In genomic region chr1:21653744-21654100, GRCh38 we compare ENCODE assay signal across 28 cellular contexts. TPM values are rescaled to one million over a fixed set of nuclear protein-coding genes. Genes with fewer than 3 reads are reported as not detected.
DNase-seq lines count a peak whose midpoint lies in the region; ATAC-seq and TF ChIP-seq lines count a peak whose summit lies in the region.
"Had no signal": no experiment of that assay in that cellular context is flagged by ENCODE, and none has a peak within 500 bp of the region (broad histone marks: within the 10 kb centered on the region; RNA-seq: fewer than 3 reads in every experiment).

No MANE protein-coding gene starts in this region.

- no peak overlapping the region for H4K8ac ChIP-seq in mesenchymal stem cell (ENCODE audit: low read length)

- no peak overlapping the region for H3K4me3 ChIP-seq in mesenchymal stem cell (ENCODE audit: insufficient read depth in 1 of 2, low read depth in 1 of 2, low read length in 2 of 2)
- H3K4me3 ChIP-seq: BLaER1 treated with 17β-estradiol and CSF1 and Interleukin-3, amounts not matched to agents 10 nM and 100 nM; lower lobe of right lung; upper lobe of left lung had no signal

- DNase-seq in AG20443 (ENCODE audit: low spot score) (peak; percentile 10), anterior cingulate cortex (lab: John Stamatoyannopoulos, UW) (peak in 53 of 58 donors; percentile 27 to 94 (median 77)), inferior parietal cortex (ENCODE audit: extremely low spot score) (peak; percentile 75), posterior cingulate gyrus (peak; percentile 71 to 98 (median 82)), KG1 (lab: John Stamatoyannopoulos, UW) (no peak), mesenchymal stem cell (no peak), erythroblast (lab: John Stamatoyannopoulos, UW) (no peak)
- DNase-seq: activated CD4-positive, alpha-beta T cell treated with anti-CD3 and anti-CD28 coated beads, Interleukin-2, amount 50 U/mL, for 48 hours; activated CD4-positive, CD25-positive, alpha-beta regulatory T cell; activated CD8-positive, alpha-beta memory T cell treated with anti-CD3 and anti-CD28 coated beads, Interleukin-2, amount 50 U/mL, for 48 hours; aorta; Caco-2; dermis blood vessel endothelial cell; DND-41; kidney glomerular epithelial cell; MV-4-11; NCI-H1436 treated with DMSO at 0.1 percent for 48 hours; NCI-H446; NCI-H82; stimulated activated CD8-positive, alpha-beta memory T cell treated with anti-CD3 and anti-CD28 coated beads, Interleukin-4, amount 100 ng/mL, for 48 hours; stimulated activated naive CD8-positive, alpha-beta T cell treated with anti-CD3 and anti-CD28 coated beads, Interleukin-15, amount 100 ng/mL, for 72 hours; T-helper 1 cell had no signal

- no peak overlapping the region for H2AFZ ChIP-seq in mesenchymal stem cell (ENCODE audit: low read depth, low read length)

- no peaks in the 10 kb centered on the region for H3K79me1 ChIP-seq in mesenchymal stem cell (replicated peaks; ENCODE audit: low read length, poor library complexity, severe bottlenecking)

- H2BK5ac ChIP-seq in mesenchymal stem cell (ENCODE audit: low read depth, low read length, poor library complexity, severe bottlenecking), result no peak overlapping the region

- no peak for TF ChIP-seq POLR2A in erythroblast (IDR thresholded peaks at IDR 0.05; ENCODE audit: low read length)

- no peak overlapping the region for H3K4me2 ChIP-seq in mesenchymal stem cell (ENCODE audit: low read length, poor library complexity, severe bottlenecking)

- no peaks in the 10 kb centered on the region for H3K36me3 ChIP-seq in mesenchymal stem cell (ENCODE audit: control insufficient read depth in 1 of 2, insufficient read depth in 2 of 2, low read depth in 1 of 2, low read length in 2 of 2)
- H3K36me3 ChIP-seq: BLaER1 treated with 17β-estradiol and CSF1 and Interleukin-3, amounts not matched to agents 10 nM and 100 nM; lower lobe of right lung; upper lobe of left lung had no signal

- intact Hi-C loops in posterior cingulate gyrus (cut with DNase I), result loop anchor here (2.0 to 10.0 kb wide), 2 partner anchors 29 to 309 kb away; no protein-coding TSS in a partner anchor

- peaks cover 56 to 60% of the 10 kb centered on the region in 2 experiments for H3K27me3 ChIP-seq in mesenchymal stem cell (ENCODE audit: control insufficient read depth in 1 of 2, insufficient read depth in 1 of 2, low read length in 2 of 2)

- ATAC-seq in HG03045 (IDR thresholded peaks at IDR 0.05; ENCODE audit: unreplicated experiment), result no peak
- ATAC-seq: activated T-helper 17 cell treated with anti-CD3 and anti-CD28 coated beads, Interleukin-2, amount 50 U/mL, for 72 hours; HCT116; stimulated activated naive CD8-positive, alpha-beta T cell treated with anti-CD3 and anti-CD28 coated beads, Interleukin-15, amount 100 ng/mL, for 72 hours had no signal

- H3K4me1 ChIP-seq in mesenchymal stem cell (ENCODE audit: control insufficient read depth, insufficient read depth, low read depth, low read length), result peaks cover 11% of the 10 kb centered on the region

- no peak overlapping the region for H2BK12ac ChIP-seq in mesenchymal stem cell (ENCODE audit: low read length in 2 of 2)

- H3K9ac ChIP-seq in mesenchymal stem cell (ENCODE audit: low read length), result no peak overlapping the region
- H3K9ac ChIP-seq: BLaER1 treated with 17β-estradiol and CSF1 and Interleukin-3, amounts not matched to agents 10 nM and 100 nM had no signal

- H3K9me3 ChIP-seq in mesenchymal stem cell (ENCODE audit: control insufficient read depth, low read length), result no peaks in the 10 kb centered on the region
- H3K9me3 ChIP-seq: BLaER1 treated with 17β-estradiol and CSF1 and Interleukin-3, amounts not matched to agents 10 nM and 100 nM; Caco-2; lower lobe of right lung; upper lobe of left lung had no signal

- WGBS in mesenchymal stem cell, result 91% methylated on average over 6 of the region's 6 CpGs

- no peak overlapping the region for H2BK120ac ChIP-seq in mesenchymal stem cell (ENCODE audit: low read depth, low read length)

- no peak overlapping the region for H2BK15ac ChIP-seq in mesenchymal stem cell (ENCODE audit: low read depth, poor library complexity, severe bottlenecking)

- H2AK5ac ChIP-seq in mesenchymal stem cell (ENCODE audit: low read length, severe bottlenecking), result no peak overlapping the region

- H3K4ac ChIP-seq in mesenchymal stem cell (ENCODE audit: low read depth in 1 of 2, low read length in 2 of 2), result no peak overlapping the region

- no peak overlapping the region for H3K18ac ChIP-seq in mesenchymal stem cell (ENCODE audit: low read depth in 1 of 2, low read length in 2 of 2)

- H3K14ac ChIP-seq in mesenchymal stem cell (ENCODE audit: low read length in 2 of 2), result no peak overlapping the region

- H3K27ac ChIP-seq in mesenchymal stem cell (ENCODE audit: low read length, poor library complexity, severe bottlenecking), result no peak overlapping the region
- H3K27ac ChIP-seq: BLaER1 treated with 17β-estradiol and CSF1 and Interleukin-3, amounts not matched to agents 10 nM and 100 nM; lower lobe of right lung had no signal

- no peak overlapping the region for H3K23ac ChIP-seq in mesenchymal stem cell (ENCODE audit: low read length in 2 of 2)

- H4K91ac ChIP-seq in mesenchymal stem cell (ENCODE audit: low read length), result no peak overlapping the region

RNA-seq across cellular contexts. Expression of gene RAP1GAP, which starts 15.4 kb away (rescaled TPM):
- polyA plus RNA-seq in mesenchymal stem cell (2013, experiment 1 of 2), result 0.50 TPM
- 0.62 TPM for polyA plus RNA-seq in mesenchymal stem cell (2013, experiment 2 of 2)

Comparison
In these comparisons a context has a peak if more than half of its experiments do, and no peak if none do; other contexts are left out.
1. DNase-seq: peak in AG20443 (single experiment), anterior cingulate cortex (53 of 58), inferior parietal cortex (single experiment) and posterior cingulate gyrus (10 of 10); none in KG1 (single experiment), mesenchymal stem cell (single experiment) and erythroblast (0 of 2).